ENCODE assay signal across 8 cellular contexts in genomic region chr19:47274071-47274890, GRCh38. TPM values are rescaled to one million over a fixed set of nuclear protein-coding genes. Genes with fewer than 3 reads are reported as not detected.
A peak's percentile ranks its signal among the peaks of the same experiment; 100 is the strongest.
DNase-seq lines count a peak whose midpoint lies in the region; ATAC-seq and TF ChIP-seq lines count a peak whose summit lies in the region.

Gene INAFM1 (plus strand): TSS chr19:47274885. CDS start chr19:47274920, 35 bp downstream.

- H3K4me3 ChIP-seq in Jurkat, Clone E6-1 (ENCODE audit: low read length) = peak within 1 kb of the TSS; percentile 86
- peak within 1 kb of the TSS; percentile 89 for H3K4me3 ChIP-seq in epithelial cell of proximal tubule (ENCODE audit: low read depth, low read length)
- H3K4me3 ChIP-seq in mucosa of stomach (ENCODE audit: low read length) = peak within 1 kb of the TSS; percentile 48

- peak; percentile 43 for ATAC-seq in GM21515 (IDR thresholded peaks at IDR 0.05; ENCODE audit: unreplicated experiment)

- H3K36me3 ChIP-seq in mucosa of stomach (ENCODE audit: control insufficient read depth, insufficient read depth, low read length) = no peaks in the 10 kb centered on the region

- peak within 1 kb of the TSS; percentile 89 for H3K9ac ChIP-seq in mucosa of stomach (ENCODE audit: low read length)

- H3K4me1 ChIP-seq in mucosa of stomach (ENCODE audit: control insufficient read depth, insufficient read depth, low read length) = peaks cover 14% of the 10 kb centered on the region

- H3K9me3 ChIP-seq in mucosa of stomach (ENCODE audit: control insufficient read depth, low read length) = no peaks in the 10 kb centered on the region

- in situ Hi-C loops in Caki2 (cut with HindIII; ENCODE audit: low pct_unique_long_range_greater_than_20kb, low sequenced_read_pairs) = no loop called here

- TF ChIP-seq CTCF in epithelial cell of proximal tubule (conservative IDR thresholded peaks at IDR 0.05; ENCODE audit: low read depth, low read length) = no peak

- H3K27me3 ChIP-seq in mucosa of stomach (ENCODE audit: control insufficient read depth, insufficient read depth, low read length) = no peaks in the 10 kb centered on the region

- DNase-seq in Caki2 (ENCODE audit: low read depth) = peak; percentile 94
- DNase-seq in Jurkat, Clone E6-1 (ENCODE audit: low read depth, low spot score) = peak; percentile 85
- peak; percentile 83 for DNase-seq in OCI-M2 (lab: John Stamatoyannopoulos, UW; ENCODE audit: unreplicated experiment)
- peak; percentile 100 for DNase-seq in activated T-cell treated with anti-CD3 and anti-CD28 coated beads for 4 hours
- DNase-seq in epithelial cell of proximal tubule (ENCODE audit: low read depth) = no peak
- peak; percentile 99 for DNase-seq in stimulated activated CD8-positive, alpha-beta memory T cell treated with anti-CD3 and anti-CD28 coated beads, Interleukin-4, amount 100 ng/mL, for 4 hours (ENCODE audit: low read depth in 2 of 2, low spot score in 1 of 2)

RNA-seq across cellular contexts. Expression of gene INAFM1, which starts in this region (rescaled TPM):
- total RNA-seq in Caki2 (2014; rRNA removed; shearing (Covaris generic); ENCODE audit: low replicate concordance) = 2.4 and 5.0 TPM in 2 replicates
- 7.2 TPM for polyA plus RNA-seq in Jurkat, Clone E6-1 (2012; ENCODE audit: insufficient read depth, insufficient read length)
- total RNA-seq in epithelial cell of proximal tubule = 3.0 and 7.0 TPM in 2 replicates
